ENCODE assay signal across 8 cellular contexts in genomic region chr2:232365621-232366321, GRCh38.
DNase-seq lines count a peak whose midpoint lies in the region; ATAC-seq lines count a peak whose summit lies in the region.

No MANE protein-coding gene starts in this region.

- peak; percentile 60 for ATAC-seq in activated naive CD8-positive, alpha-beta T cell treated with anti-CD3 and anti-CD28 coated beads, Interleukin-2, amount 50 U/mL, for 24 hours
- ATAC-seq in HG02610 (IDR thresholded peaks at IDR 0.05; ENCODE audit: unreplicated experiment) = no peak
- no peak for ATAC-seq in GM19395 (IDR thresholded peaks at IDR 0.05; ENCODE audit: unreplicated experiment)

- H3K9me3 Mint-ChIP-seq in activated naive CD8-positive, alpha-beta T cell treated with anti-CD3 and anti-CD28 coated beads, Interleukin-2, amount 50 U/mL, for 24 hours = no peaks in the 10 kb centered on the region

- no peaks in the 10 kb centered on the region for H3K36me3 Mint-ChIP-seq in activated naive CD8-positive, alpha-beta T cell treated with anti-CD3 and anti-CD28 coated beads, Interleukin-2, amount 50 U/mL, for 24 hours (ENCODE audit: low read depth)

- H3K27ac Mint-ChIP-seq in activated naive CD8-positive, alpha-beta T cell treated with anti-CD3 and anti-CD28 coated beads, Interleukin-2, amount 50 U/mL, for 24 hours = no peak overlapping the region

- no peaks in the 10 kb centered on the region for H3K27me3 Mint-ChIP-seq in activated naive CD8-positive, alpha-beta T cell treated with anti-CD3 and anti-CD28 coated beads, Interleukin-2, amount 50 U/mL, for 24 hours

- DNase-seq in EH (ENCODE audit: low read depth) (peak; percentile 77), HuH-7 (ENCODE audit: low spot score) (peak; percentile 88), left kidney (ENCODE audit: low read depth, low spot score) (peak; percentile 69), OCI-M2 (lab: John Stamatoyannopoulos, UW; ENCODE audit: unreplicated experiment) (no peak)
- no peak for DNase-seq in activated naive CD8-positive, alpha-beta T cell treated with anti-CD3 and anti-CD28 coated beads, Interleukin-2, amount 50 U/mL, for 24 hours
- no peak for DNase-seq in activated CD8-positive, alpha-beta memory T cell treated with anti-CD3 and anti-CD28 coated beads for 24 hours

- H3K4me3 Mint-ChIP-seq in activated naive CD8-positive, alpha-beta T cell treated with anti-CD3 and anti-CD28 coated beads, Interleukin-2, amount 50 U/mL, for 24 hours = no peak overlapping the region

- H3K4me1 Mint-ChIP-seq in activated naive CD8-positive, alpha-beta T cell treated with anti-CD3 and anti-CD28 coated beads, Interleukin-2, amount 50 U/mL, for 24 hours = peaks cover 22% of the 10 kb centered on the region

Comparison
In these comparisons a context has a peak if more than half of its experiments do, and no peak if none do; other contexts are left out.
1. DNase-seq: peak in EH (single experiment), HuH-7 (single experiment) and left kidney (single experiment); none in activated naive CD8-positive, alpha-beta T cell treated with anti-CD3 and anti-CD28 coated beads, Interleukin-2, amount 50 U/mL, for 24 hours (single experiment), OCI-M2 (single experiment) and activated CD8-positive, alpha-beta memory T cell treated with anti-CD3 and anti-CD28 coated beads for 24 hours (single experiment).